In the genomic region with DNA sequence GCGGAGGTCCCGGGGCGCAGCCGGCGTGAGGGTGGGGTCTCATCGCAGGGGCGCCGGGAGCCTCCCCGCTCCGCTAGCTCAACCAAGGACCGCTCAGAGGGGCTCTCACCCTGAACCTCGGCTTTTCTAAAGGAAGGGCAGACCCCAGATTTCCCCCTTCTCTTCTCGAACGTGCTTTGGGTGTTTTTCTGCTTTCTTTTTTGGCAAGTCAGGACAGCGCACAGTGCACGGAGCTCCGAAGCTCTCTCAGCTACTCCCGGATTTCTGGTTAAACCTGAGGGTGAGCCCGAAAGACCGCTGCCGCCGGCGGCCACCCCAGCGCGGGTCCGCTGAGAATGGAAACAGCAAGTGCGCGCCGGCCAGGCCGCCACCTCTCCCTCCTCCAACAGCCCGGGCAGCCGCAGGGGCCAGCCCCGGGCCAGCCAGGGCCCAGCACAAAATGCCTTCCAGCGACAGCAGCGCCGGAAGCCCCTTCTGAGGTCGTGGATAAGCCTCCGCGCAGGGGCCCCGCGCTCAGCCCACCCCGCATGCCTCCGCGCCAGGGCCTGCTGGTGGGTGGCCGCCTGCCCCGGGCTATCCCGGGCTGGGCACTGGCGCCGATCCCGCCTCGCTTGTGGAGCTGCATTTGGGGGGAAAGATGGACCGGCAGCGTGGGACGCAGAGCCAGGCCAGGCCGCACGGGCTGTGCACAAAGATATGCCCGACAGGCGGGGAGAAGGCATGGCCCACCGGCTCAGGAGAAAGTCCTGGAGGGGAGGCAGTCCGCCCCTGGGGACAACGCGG, we compare ENCODE assay signal across 8 cellular contexts. TPM values are rescaled to one million over a fixed set of nuclear protein-coding genes. Genes with fewer than 3 reads are reported as not detected.
A peak's percentile ranks its signal among the peaks of the same experiment; 100 is the strongest.
DNase-seq lines count a peak whose midpoint lies in the region; ATAC-seq and TF ChIP-seq lines count a peak whose summit lies in the region.

No MANE protein-coding gene starts in this region.

- no peak for TF ChIP-seq POLR2A in gastroesophageal sphincter (IDR thresholded peaks at IDR 0.05)

- H3K36me3 Mint-ChIP-seq in CD8-positive, alpha-beta T cell = peaks cover 14% of the 10 kb centered on the region
- H3K36me3 Mint-ChIP-seq in WTC11 = peaks cover 11% of the 10 kb centered on the region

- H3K9me3 Mint-ChIP-seq in CD8-positive, alpha-beta T cell = no peaks in the 10 kb centered on the region
- H3K9me3 Mint-ChIP-seq in WTC11 = no peaks in the 10 kb centered on the region

- no peak for DNase-seq in CD8-positive, alpha-beta T cell
- peak; percentile 55 for DNase-seq in WTC11 (ENCODE audit: low spot score)
- DNase-seq in omental fat pad (ENCODE audit: low spot score) = no peak
- DNase-seq in NCI-H187 (lab: John Stamatoyannopoulos, UW) = no peak
- DNase-seq in activated effector memory CD4-positive, alpha-beta T cell treated with Interleukin-2 at 50 U/mL for 16 hours = no peak
- DNase-seq in DMS153 (lab: John Stamatoyannopoulos, UW) = no peak
- no peak for DNase-seq in KG1 (lab: John Stamatoyannopoulos, UW)

- no peak for TF ChIP-seq CTCF in CD8-positive, alpha-beta T cell (IDR thresholded peaks at IDR 0.05)
- TF ChIP-seq CTCF in WTC11 (IDR thresholded peaks at IDR 0.05) = no peak
- TF ChIP-seq CTCF in gastroesophageal sphincter (IDR thresholded peaks at IDR 0.05) = no peak
- no peak for TF ChIP-seq CTCF in omental fat pad (IDR thresholded peaks at IDR 0.05)

- H3K27ac ChIP-seq in CD8-positive, alpha-beta T cell (ENCODE audit: low read depth, low read length) = no peak overlapping the region
- H3K27ac ChIP-seq in gastroesophageal sphincter = peak overlapping the region in 3 of 4 donors; percentile 29 to 54 (median 51)

- peaks cover 4% of the 10 kb centered on the region for H3K36me3 ChIP-seq in CD8-positive, alpha-beta T cell (ENCODE audit: insufficient read depth, low read length)
- peaks cover 0 to 13% of the 10 kb centered on the region in 2 donors for H3K36me3 ChIP-seq in gastroesophageal sphincter

- intact Hi-C loops in CD8-positive, alpha-beta T cell (cut with DNase I, micrococcal nuclease) = no loop called here

- H3K9me3 ChIP-seq in CD8-positive, alpha-beta T cell (ENCODE audit: low read length) = no peaks in the 10 kb centered on the region
- no peaks in the 10 kb centered on the region for H3K9me3 ChIP-seq in gastroesophageal sphincter

- CTCF ChIA-PET in CD8-positive, alpha-beta T cell (lab: Charles Lee) = interaction anchor here (1.1 kb wide), 1 partner anchor 19 kb away, joined by 12 read pairs; no protein-coding TSS in a partner anchor
- CTCF ChIA-PET in WTC11 (lab: Charles Lee) = interaction anchor here (1.1 to 2.3 kb wide), 4 partner anchors 8 to 86 kb away, joined by 3 to 12 read pairs (median 8); a partner anchor contains a TSS

- POLR2A ChIA-PET in CD8-positive, alpha-beta T cell (lab: Charles Lee) = interaction anchor here (1.4 kb wide), 1 partner anchor 9 kb away, joined by 6 read pairs; a partner anchor contains a TSS
- POLR2A ChIA-PET in WTC11 (lab: Charles Lee) = no interaction called here

- no peak for TF ChIP-seq EP300 in gastroesophageal sphincter (IDR thresholded peaks at IDR 0.05)

- 0% methylated on average over 5 of the region's 62 CpGs; no CpG with 5 or more reads in 1 of the 2 donors for WGBS in gastroesophageal sphincter (ENCODE audit: low coverage in 1 of 2), 2 donors

- peaks cover 26% of the 10 kb centered on the region for H3K27me3 Mint-ChIP-seq in CD8-positive, alpha-beta T cell (ENCODE audit: low read depth)
- peaks cover 55% of the 10 kb centered on the region for H3K27me3 Mint-ChIP-seq in WTC11 (ENCODE audit: low read depth)

- ATAC-seq in CD8-positive, alpha-beta T cell = peak; percentile 54
- ATAC-seq in WTC11 (peak; percentile 69), gastroesophageal sphincter (peak; percentile 28), omental fat pad (ENCODE audit: low FRiP score) (peak; percentile 34)

- H3K4me1 ChIP-seq in CD8-positive, alpha-beta T cell (ENCODE audit: insufficient read depth, low read length) = peaks cover 21% of the 10 kb centered on the region
- H3K4me1 ChIP-seq in gastroesophageal sphincter = peaks cover 0 to 36% (median 3%) of the 10 kb centered on the region in 3 donors

- peaks cover 13% of the 10 kb centered on the region for H3K4me1 Mint-ChIP-seq in CD8-positive, alpha-beta T cell (ENCODE audit: low read depth)
- H3K4me1 Mint-ChIP-seq in WTC11 = peaks cover 10% of the 10 kb centered on the region

- peaks cover 2% of the 10 kb centered on the region for H3K27me3 ChIP-seq in CD8-positive, alpha-beta T cell (ENCODE audit: insufficient read depth, low read length)
- H3K27me3 ChIP-seq in gastroesophageal sphincter = peaks cover 30% of the 10 kb centered on the region

- H3K4me3 Mint-ChIP-seq in CD8-positive, alpha-beta T cell = peak overlapping the region; percentile 90
- peak overlapping the region; percentile 86 for H3K4me3 Mint-ChIP-seq in WTC11

- H3K27ac Mint-ChIP-seq in CD8-positive, alpha-beta T cell = peak overlapping the region; percentile 70
- H3K27ac Mint-ChIP-seq in WTC11 = no peak overlapping the region

- peak overlapping the region; percentile 53 for H3K4me3 ChIP-seq in CD8-positive, alpha-beta T cell (ENCODE audit: low read depth, low read length)
- peak overlapping the region; percentile 45 to 67 for H3K4me3 ChIP-seq in gastroesophageal sphincter

TF ChIP-seq in WTC11, 78 proteins besides CTCF, POLR2A, EP300 and RAD21:
- no peak for TF ChIP-seq HMGA2 (CRISPR knock-in tag; IDR thresholded peaks at IDR 0.05)
- TF ChIP-seq FOXP1 (CRISPR knock-in tag; IDR thresholded peaks at IDR 0.05; ENCODE audit: borderline replicate concordance) = 0 out of 2 replicates have a peak, but pooled peaks have one; percentile 48

RNA-seq across cellular contexts. Expression of a gene that starts 8.2 kb away (rescaled TPM):
- total RNA-seq in CD8-positive, alpha-beta T cell = not detected
- total RNA-seq in WTC11 (2021) (0.27 to 0.39 TPM (median 0.27 TPM) in 3 replicates), gastroesophageal sphincter (1 to 10 TPM in 2 of 4 donors, under 1 TPM in 1, not detected in 1; 0.40 to 2.0 (median 1.1) TPM), omental fat pad (1 to 10 TPM in 1 of 4 donors, under 1 TPM in 1, not detected in 2; 0.19 to 1.1 TPM)
